In the genomic region with DNA sequence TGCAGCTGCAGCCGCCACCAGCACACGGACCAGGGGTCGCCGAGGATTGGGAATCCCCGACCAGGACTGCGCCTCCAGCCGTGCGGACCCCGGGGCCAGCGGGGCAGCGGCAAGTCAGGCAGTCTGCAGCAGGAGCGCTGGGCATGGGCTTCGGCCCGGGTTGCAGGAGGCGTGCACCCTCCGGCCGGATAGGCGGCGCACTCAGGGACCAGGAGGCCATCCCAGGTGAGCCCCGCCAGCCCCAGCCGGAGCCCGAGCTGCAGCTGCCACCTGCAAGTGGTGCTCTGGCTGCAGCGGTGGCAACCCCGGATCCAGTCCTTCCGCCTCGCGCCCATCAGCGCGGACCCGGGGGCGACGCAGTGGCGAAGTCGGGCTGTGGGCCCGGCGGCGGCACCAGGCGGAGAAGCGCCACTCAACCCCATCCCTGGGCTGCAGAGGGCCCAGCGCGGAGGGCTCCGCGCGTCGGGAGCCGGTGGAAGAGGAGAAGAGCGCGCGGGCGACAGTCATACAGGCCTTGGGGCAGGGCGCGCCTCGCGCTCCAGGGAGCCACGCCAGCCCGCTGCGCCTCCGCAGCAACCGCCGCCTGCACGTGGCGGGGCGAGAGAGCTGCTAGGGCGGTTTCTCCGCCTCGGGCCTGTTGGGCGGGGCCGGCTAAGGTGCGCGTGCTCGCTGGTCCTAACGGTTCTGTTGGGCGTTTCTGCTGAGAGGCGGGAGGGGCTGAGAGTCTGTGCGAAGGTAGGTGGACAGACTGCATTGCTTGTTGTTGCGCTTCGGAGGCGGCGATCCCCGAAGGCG, we compare ENCODE assay signal across 8 cellular contexts.
DNase-seq lines count a peak whose midpoint lies in the region; ATAC-seq, FAIRE-seq and TF ChIP-seq lines count a peak whose summit lies in the region.

No MANE protein-coding gene starts in this region.

- peaks cover 28% of the 10 kb centered on the region for H3K27me3 ChIP-seq in neuron (ENCODE audit: insufficient read depth, low read length)

- no peaks in the 10 kb centered on the region for H3K36me3 ChIP-seq in neuron (ENCODE audit: insufficient read depth, low read length)

- FAIRE-seq in RCC 7860 (lab: Jason Lieb, UNC), result no peak

- H3K4me3 ChIP-seq in GM08714 (ENCODE audit: low read length) (peak overlapping the region; percentile 10; the same call in 1 of the 2 replicates), epithelial cell of proximal tubule (ENCODE audit: low read depth, low read length) (peak overlapping the region; percentile 48), neuron (ENCODE audit: low read length) (peak overlapping the region; percentile 38)

- TF ChIP-seq CTCF in epithelial cell of proximal tubule (conservative IDR thresholded peaks at IDR 0.05; ENCODE audit: low read depth, low read length), result no peak

- peak overlapping the region; percentile 97 for H2AFZ ChIP-seq in neuron (ENCODE audit: low read depth, low read length)

- DNase-seq in HS-5 (ENCODE audit: low read depth) (peak; percentile 35), epithelial cell of proximal tubule (ENCODE audit: low read depth) (no peak), RCC 7860 (ENCODE audit: low spot score) (no peak)
- peak; percentile 37 to 41 for DNase-seq in activated CD4-positive, alpha-beta T cell treated with anti-CD3 and anti-CD28 coated beads for 4 hours
- DNase-seq in NK-92 treated with Interleukin-12 subunit alpha and Interleukin-12 subunit beta, amount 100 ng/mL, for 24 hours (lab: John Stamatoyannopoulos, UW), result no peak

- peaks cover 4% of the 10 kb centered on the region for H3K4me1 ChIP-seq in neuron (ENCODE audit: insufficient read depth, low read length)

- no peaks in the 10 kb centered on the region for H3K9me3 ChIP-seq in neuron (ENCODE audit: low read length)

- ATAC-seq in HG03097 (IDR thresholded peaks at IDR 0.05; ENCODE audit: low FRiP score, unreplicated experiment), result no peak

Comparison
In these comparisons a context has a peak if more than half of its experiments do, and no peak if none do; other contexts are left out.
1. DNase-seq: peak in HS-5 (single experiment) and activated CD4-positive, alpha-beta T cell treated with anti-CD3 and anti-CD28 coated beads for 4 hours (2 of 2); none in epithelial cell of proximal tubule (single experiment), NK-92 treated with Interleukin-12 subunit alpha and Interleukin-12 subunit beta, amount 100 ng/mL, for 24 hours (single experiment) and RCC 7860 (single experiment).
2. Peak in every context shown above with its lines, with median percentiles within 50 percentile points of each other: H3K4me3 ChIP-seq.